Comparison of ENCODE assay signal across 12 cellular contexts in the genomic region with DNA sequence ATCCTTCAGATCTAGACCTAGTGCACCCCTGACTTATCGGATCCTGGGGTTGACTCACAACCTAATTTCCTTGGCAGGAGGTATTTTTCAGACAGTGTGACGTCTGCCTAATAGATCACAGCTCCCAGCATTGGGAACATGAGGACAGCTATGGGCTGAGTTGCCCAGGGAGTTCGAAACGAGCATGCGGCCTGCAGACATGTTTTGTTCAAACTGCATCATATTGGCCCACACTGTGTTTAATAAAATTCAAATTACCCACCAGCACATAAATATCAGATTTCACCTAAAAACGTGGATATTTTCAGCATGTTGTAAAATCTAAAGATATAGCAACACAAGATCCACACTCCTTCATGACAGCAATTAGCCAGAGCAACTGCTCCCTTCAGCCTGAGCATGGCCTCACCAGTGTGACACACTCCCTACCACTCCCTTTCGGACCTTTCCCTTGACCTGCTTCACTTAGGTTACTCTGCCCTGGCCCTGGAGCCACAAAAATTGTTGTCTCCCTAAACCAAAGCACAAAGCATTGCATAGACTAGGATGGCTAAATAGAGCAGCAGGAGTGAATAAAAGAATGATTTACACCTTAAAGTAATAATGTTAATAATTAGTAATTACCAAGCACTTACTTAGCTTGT. TPM values are rescaled to one million over a fixed set of nuclear protein-coding genes. Genes with fewer than 3 reads are reported as not detected.
DNase-seq lines count a peak whose midpoint lies in the region; ATAC-seq and TF ChIP-seq lines count a peak whose summit lies in the region.
"Had no signal": no experiment of that assay in that cellular context is flagged by ENCODE, and none has a peak within 500 bp of the region (broad histone marks: within the 10 kb centered on the region; RNA-seq: fewer than 3 reads in every experiment).

No MANE protein-coding gene starts in this region.

- no peaks in the 10 kb centered on the region for H3K36me3 ChIP-seq in OCI-LY1 (ENCODE audit: insufficient read depth, low read length)
- H3K36me3 ChIP-seq in esophagus muscularis mucosa: no peaks in the 10 kb centered on the region
- no peaks in the 10 kb centered on the region for H3K36me3 ChIP-seq in thoracic aorta
- H3K36me3 ChIP-seq: heart right ventricle, ovary, upper lobe of left lung had no signal

- no peaks in the 10 kb centered on the region for H3K27me3 ChIP-seq in OCI-LY1 (ENCODE audit: insufficient read depth, low read length)
- H3K27me3 ChIP-seq in esophagus muscularis mucosa: no peaks in the 10 kb centered on the region
- no peaks in the 10 kb centered on the region for H3K27me3 ChIP-seq in thoracic aorta (replicated peaks; ENCODE audit: insufficient read depth)
- H3K27me3 ChIP-seq: ovary, upper lobe of left lung had no signal

- H3K27ac ChIP-seq in OCI-LY1 (ENCODE audit: low read depth, low read length, poor library complexity, severe bottlenecking) (no peak overlapping the region), esophagus muscularis mucosa (replicated peaks in 1 of 4) (no peak overlapping the region), thoracic aorta (no peak overlapping the region)
- H3K27ac ChIP-seq: heart right ventricle, ovary, upper lobe of left lung had no signal

- 55% methylated on average over 7 of the region's 7 CpGs for WGBS in esophagus muscularis mucosa

- no peak overlapping the region for H2AFZ ChIP-seq in OCI-LY1 (ENCODE audit: low read length)

- H3K9me3 ChIP-seq in OCI-LY1 (ENCODE audit: low read length): no peaks in the 10 kb centered on the region
- no peaks in the 10 kb centered on the region for H3K9me3 ChIP-seq in esophagus muscularis mucosa
- H3K9me3 ChIP-seq in thoracic aorta: no peaks in the 10 kb centered on the region
- H3K9me3 ChIP-seq: heart right ventricle, ovary, upper lobe of left lung had no signal

- no peak for DNase-seq in activated naive CD4-positive, alpha-beta T cell treated with anti-CD3 and anti-CD28 coated beads, Interleukin-2, amount 50 U/mL, for 72 hours (ENCODE audit: low spot score in 2 of 2)
- DNase-seq in activated naive CD4-positive, alpha-beta T cell (lab: John Stamatoyannopoulos, UW): no peak
- DNase-seq in esophagus muscularis mucosa (ENCODE audit: extremely low spot score) (peak; percentile 26), thoracic aorta (ENCODE audit: low spot score) (no peak), NCI-H526 (lab: John Stamatoyannopoulos, UW) (no peak), pons (ENCODE audit: low spot score) (no peak)
- DNase-seq: activated gamma-delta T cell had no signal

- TF ChIP-seq POLR2A in esophagus muscularis mucosa (IDR thresholded peaks at IDR 0.05; ENCODE audit: low read depth): no peak

- peak; percentile 1; the same call in 1 of the 2 replicates for TF ChIP-seq CTCF in OCI-LY1 (IDR thresholded peaks at IDR 0.05; ENCODE audit: low read length)
- TF ChIP-seq CTCF in esophagus muscularis mucosa (IDR thresholded peaks at IDR 0.05): no peak
- peak; percentile 7 for TF ChIP-seq CTCF in thoracic aorta (IDR thresholded peaks at IDR 0.05)

- no peaks in the 10 kb centered on the region for H3F3A ChIP-seq in OCI-LY1 (ENCODE audit: insufficient read depth, low read length)

- no peaks in the 10 kb centered on the region for H3K36me3 Mint-ChIP-seq in activated naive CD4-positive, alpha-beta T cell treated with anti-CD3 and anti-CD28 coated beads, Interleukin-2, amount 50 U/mL, for 72 hours

- no peak overlapping the region for H3K27ac Mint-ChIP-seq in activated naive CD4-positive, alpha-beta T cell treated with anti-CD3 and anti-CD28 coated beads, Interleukin-2, amount 50 U/mL, for 72 hours

- no peak overlapping the region for H3K4me3 ChIP-seq in OCI-LY1 (ENCODE audit: low read depth, low read length, poor library complexity, severe bottlenecking)
- H3K4me3 ChIP-seq in esophagus muscularis mucosa: no peak overlapping the region
- no peak overlapping the region for H3K4me3 ChIP-seq in thoracic aorta
- H3K4me3 ChIP-seq: heart right ventricle, ovary, upper lobe of left lung had no signal

- ATAC-seq in activated naive CD4-positive, alpha-beta T cell treated with anti-CD3 and anti-CD28 coated beads, Interleukin-2, amount 50 U/mL, for 72 hours: peak; percentile 24 to 37
- ATAC-seq in thoracic aorta (ENCODE audit: insufficient number of reproducible peaks, low FRiP score, low read depth) (no peak), HG03095 (IDR thresholded peaks at IDR 0.05; ENCODE audit: unreplicated experiment) (no peak)

- no peaks in the 10 kb centered on the region for H3K9me3 Mint-ChIP-seq in activated naive CD4-positive, alpha-beta T cell treated with anti-CD3 and anti-CD28 coated beads, Interleukin-2, amount 50 U/mL, for 72 hours

- H4K20me1 ChIP-seq in OCI-LY1 (ENCODE audit: insufficient read depth, low read length): no peaks in the 10 kb centered on the region

- intact Hi-C loops in esophagus muscularis mucosa (cut with DNase I): loop anchor here (5.0 kb wide), 3 partner anchors 166 to 996 kb away; a partner anchor contains a TSS

- H3K79me2 ChIP-seq in OCI-LY1 (ENCODE audit: insufficient read depth, low read length): no peaks in the 10 kb centered on the region

- no peaks in the 10 kb centered on the region for H3K9me2 ChIP-seq in OCI-LY1 (ENCODE audit: low read depth, low read length)

- no peak overlapping the region for H3K9ac ChIP-seq in OCI-LY1 (ENCODE audit: low read length)

- H3K4me1 ChIP-seq in OCI-LY1 (ENCODE audit: insufficient read depth, low read length, severe bottlenecking) (no peaks in the 10 kb centered on the region), esophagus muscularis mucosa (peaks cover 0 to 17% (median 3%) of the 10 kb centered on the region in 4 donors), thoracic aorta (ENCODE audit: control insufficient read depth in 1 of 2, low read depth in 2 of 2) (no peaks in the 10 kb centered on the region)

- no peak overlapping the region for H3K4me2 ChIP-seq in OCI-LY1 (ENCODE audit: low read length)

- no peak for TF ChIP-seq EP300 in esophagus muscularis mucosa (IDR thresholded peaks at IDR 0.05)

RNA-seq across cellular contexts. Expression of a gene that starts 53.6 kb away (rescaled TPM):
- total RNA-seq in activated naive CD4-positive, alpha-beta T cell treated with anti-CD3 and anti-CD28 coated beads, Interleukin-2, amount 50 U/mL, for 72 hours: 10 to 100 TPM; 39.7 to 51.4 TPM
- total RNA-seq in esophagus muscularis mucosa (100 to 1,000 TPM in 2 of 4 donors, 10 to 100 TPM in 2; 86.2 to 112 (median 96.5) TPM), thoracic aorta (10 to 100 TPM; 55.0 to 86.4 TPM)

Comparison
In these comparisons a context has a peak if more than half of its experiments do, and no peak if none do; other contexts are left out.
1. ATAC-seq: peak in activated naive CD4-positive, alpha-beta T cell treated with anti-CD3 and anti-CD28 coated beads, Interleukin-2, amount 50 U/mL, for 72 hours (2 of 2); none in thoracic aorta (single experiment) and HG03095 (single experiment).
2. CTCF ChIP-seq: peak in OCI-LY1 (single experiment) and thoracic aorta (single experiment); none in esophagus muscularis mucosa (0 of 3).